In the genomic region with DNA sequence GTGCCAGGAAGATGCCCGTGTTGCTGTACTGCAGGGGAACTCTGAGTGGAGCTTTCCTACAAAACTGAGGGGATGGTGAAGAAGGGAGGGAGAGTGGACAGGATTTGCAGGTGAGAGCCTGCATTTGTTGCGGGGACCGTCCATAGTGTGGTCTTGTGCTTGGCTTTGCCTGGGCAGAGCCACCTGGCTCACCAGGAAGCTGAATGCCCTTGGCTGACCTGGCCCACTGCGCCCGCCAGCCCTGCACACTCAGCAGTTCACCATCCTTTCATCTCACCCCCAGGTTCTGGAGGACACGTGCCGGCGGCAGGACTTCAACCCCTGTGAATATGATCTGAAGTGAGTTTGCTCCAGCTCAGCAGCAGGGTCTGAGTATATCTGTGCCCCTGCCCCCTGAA, we compare ENCODE assay signal across 1 cellular context.
TF ChIP-seq lines count a peak whose summit lies in the region.

No MANE protein-coding gene starts in this region.

TF ChIP-seq in WTC11, 78 proteins besides CTCF, POLR2A, EP300 and RAD21 (continued from another document):
- TF ChIP-seq, protein P1, sequence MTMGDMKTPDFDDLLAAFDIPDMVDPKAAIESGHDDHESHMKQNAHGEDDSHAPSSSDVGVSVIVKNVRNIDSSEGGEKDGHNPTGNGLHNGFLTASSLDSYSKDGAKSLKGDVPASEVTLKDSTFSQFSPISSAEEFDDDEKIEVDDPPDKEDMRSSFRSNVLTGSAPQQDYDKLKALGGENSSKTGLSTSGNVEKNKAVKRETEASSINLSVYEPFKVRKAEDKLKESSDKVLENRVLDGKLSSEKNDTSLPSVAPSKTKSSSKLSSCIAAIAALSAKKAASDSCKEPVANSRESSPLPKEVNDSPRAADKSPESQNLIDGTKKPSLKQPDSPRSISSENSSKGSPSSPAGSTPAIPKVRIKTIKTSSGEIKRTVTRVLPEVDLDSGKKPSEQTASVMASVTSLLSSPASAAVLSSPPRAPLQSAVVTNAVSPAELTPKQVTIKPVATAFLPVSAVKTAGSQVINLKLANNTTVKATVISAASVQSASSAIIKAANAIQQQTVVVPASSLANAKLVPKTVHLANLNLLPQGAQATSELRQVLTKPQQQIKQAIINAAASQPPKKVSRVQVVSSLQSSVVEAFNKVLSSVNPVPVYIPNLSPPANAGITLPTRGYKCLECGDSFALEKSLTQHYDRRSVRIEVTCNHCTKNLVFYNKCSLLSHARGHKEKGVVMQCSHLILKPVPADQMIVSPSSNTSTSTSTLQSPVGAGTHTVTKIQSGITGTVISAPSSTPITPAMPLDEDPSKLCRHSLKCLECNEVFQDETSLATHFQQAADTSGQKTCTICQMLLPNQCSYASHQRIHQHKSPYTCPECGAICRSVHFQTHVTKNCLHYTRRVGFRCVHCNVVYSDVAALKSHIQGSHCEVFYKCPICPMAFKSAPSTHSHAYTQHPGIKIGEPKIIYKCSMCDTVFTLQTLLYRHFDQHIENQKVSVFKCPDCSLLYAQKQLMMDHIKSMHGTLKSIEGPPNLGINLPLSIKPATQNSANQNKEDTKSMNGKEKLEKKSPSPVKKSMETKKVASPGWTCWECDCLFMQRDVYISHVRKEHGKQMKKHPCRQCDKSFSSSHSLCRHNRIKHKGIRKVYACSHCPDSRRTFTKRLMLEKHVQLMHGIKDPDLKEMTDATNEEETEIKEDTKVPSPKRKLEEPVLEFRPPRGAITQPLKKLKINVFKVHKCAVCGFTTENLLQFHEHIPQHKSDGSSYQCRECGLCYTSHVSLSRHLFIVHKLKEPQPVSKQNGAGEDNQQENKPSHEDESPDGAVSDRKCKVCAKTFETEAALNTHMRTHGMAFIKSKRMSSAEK (CRISPR knock-in tag; IDR thresholded peaks at IDR 0.05; ENCODE audit: borderline replicate concordance): no peak
- TF ChIP-seq IRF1 (CRISPR knock-in tag; IDR thresholded peaks at IDR 0.05) (no peak), ZNF396 (CRISPR knock-in tag; IDR thresholded peaks at IDR 0.05; ENCODE audit: borderline replicate concordance) (no peak), CREB1 (CRISPR knock-in tag; IDR thresholded peaks at IDR 0.05) (no peak), IRF2 (CRISPR knock-in tag; IDR thresholded peaks at IDR 0.05; ENCODE audit: borderline replicate concordance, low read depth) (no peak), ZNF671 (CRISPR knock-in tag; IDR thresholded peaks at IDR 0.05) (no peak)
- TF ChIP-seq, protein P2, sequence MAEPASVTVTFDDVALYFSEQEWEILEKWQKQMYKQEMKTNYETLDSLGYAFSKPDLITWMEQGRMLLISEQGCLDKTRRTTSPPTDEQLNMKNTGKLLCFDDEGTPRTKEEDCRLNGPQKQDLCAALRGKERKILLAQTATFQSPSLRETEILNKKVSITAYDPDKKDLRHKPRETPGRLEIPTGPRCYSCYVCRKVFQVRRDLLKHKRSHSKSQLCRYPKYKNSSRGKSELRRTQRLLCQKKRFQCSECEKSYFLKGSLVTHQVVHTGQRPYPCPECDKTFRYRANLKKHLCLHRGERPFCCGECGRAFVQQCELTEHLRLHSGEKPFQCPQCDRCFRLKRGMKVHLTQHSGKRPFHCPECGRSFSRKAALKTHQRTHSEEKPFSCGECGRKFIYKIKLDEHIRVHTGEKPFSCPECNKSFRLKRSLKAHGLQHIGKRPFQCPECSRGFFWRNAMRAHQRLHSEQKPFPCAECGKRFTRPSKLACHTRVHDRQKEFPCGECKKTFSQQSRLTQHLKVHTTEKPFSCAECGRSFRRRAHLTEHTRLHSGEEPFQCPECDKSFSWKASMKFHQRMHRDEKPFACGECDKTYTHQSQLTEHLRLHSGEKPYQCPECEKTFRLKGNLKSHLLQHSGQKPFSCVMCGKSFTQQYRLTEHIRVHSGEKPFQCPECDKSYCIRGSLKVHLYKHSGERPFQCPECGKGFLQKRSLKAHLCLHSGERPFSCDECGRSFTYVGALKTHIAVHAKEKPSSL (CRISPR knock-in tag; conservative IDR thresholded peaks at IDR 0.05): no peak
